In genomic region chr6:36642913-36643817, GRCh38 we compare ENCODE assay signal across 9 cellular contexts. TPM values are rescaled to one million over a fixed set of nuclear protein-coding genes. Genes with fewer than 3 reads are reported as not detected.
DNase-seq lines count a peak whose midpoint lies in the region; ATAC-seq, FAIRE-seq and TF ChIP-seq lines count a peak whose summit lies in the region.
"Had no signal": no experiment of that assay in that cellular context is flagged by ENCODE, and none has a peak within 500 bp of the region (broad histone marks: within the 10 kb centered on the region; RNA-seq: fewer than 3 reads in every experiment).

No MANE protein-coding gene starts in this region.

- no peak for TF ChIP-seq RAD21 in K562 (CRISPR knock-in tag; conservative IDR thresholded peaks at IDR 0.05 in 1 of 2, IDR thresholded peaks at IDR 0.05 in 1 of 2)

- no peak overlapping the region for H2AFZ ChIP-seq in K562 (ENCODE audit: low read depth, low read length)

- TF ChIP-seq POLR2A in K562 (conservative IDR thresholded peaks at IDR 0.05) = no peak
- TF ChIP-seq POLR2A in thyroid gland (IDR thresholded peaks at IDR 0.05) = no peak

- BruUV-seq in K562 (replicated peaks; lab: Mats Ljungman, UMichigan) = no TSS peak

- FAIRE-seq in K562 (lab: Jason Lieb, UNC) = no peak
- FAIRE-seq: TTC549 had no signal

- no peaks in the 10 kb centered on the region; the same call in 1 of the 2 replicates for H4K20me1 ChIP-seq in K562 (replicated peaks; ENCODE audit: control insufficient read depth, insufficient read depth, low read length)

- TF ChIP-seq CTCF in K562 (IDR thresholded peaks at IDR 0.05 in 2 of 3, conservative IDR thresholded peaks at IDR 0.05 in 1 of 3; ENCODE audit: insufficient read depth in 2 of 3, low read depth in 1 of 3, low read length in 3 of 3) (no peak), thyroid gland (IDR thresholded peaks at IDR 0.05) (no peak)

- H3K36me3 ChIP-seq in K562 (ENCODE audit: control insufficient read depth, insufficient read depth, low read length) = no peaks in the 10 kb centered on the region
- H3K36me3 ChIP-seq in thyroid gland = no peaks in the 10 kb centered on the region

- H3K27ac ChIP-seq in K562 (ENCODE audit: extremely low read depth, low read depth, low read length) (no peak overlapping the region), thyroid gland (peak overlapping the region in 2 of 3 donors; percentile 18 to 39)

- POLR2A ChIA-PET in K562 (lab: Yijun Ruan, JAX) = interaction anchor here (0.5 to 2.1 kb wide), 8 partner anchors 9 to 1435 kb away, joined by 3 to 8 read pairs (median 4); no protein-coding TSS in a partner anchor

- ATAC-seq in K562 (no peak), HG03521 (IDR thresholded peaks at IDR 0.05; ENCODE audit: unreplicated experiment) (no peak)

- WGBS in K562 (ENCODE audit: insufficient coverage, low coverage, missing lambda C conversion rate) = 4% methylated on average over 8 of the region's 8 CpGs
- WGBS in thyroid gland, 2 donors = 31 to 40% methylated on average over 8 of the region's 8 CpGs

- H3K79me2 ChIP-seq in K562 (ENCODE audit: control insufficient read depth, insufficient read depth, low read length) = no peaks in the 10 kb centered on the region

- H3K4me1 ChIP-seq in K562 (replicated peaks in 1 of 2; ENCODE audit: control insufficient read depth in 2 of 2, insufficient read depth in 2 of 2, low read length in 2 of 2) (peaks cover 0 to 3% of the 10 kb centered on the region in 2 experiments; a peak in 1 of 5 replicates), thyroid gland (peaks cover 6 to 15% of the 10 kb centered on the region in 2 donors)

- CTCF ChIA-PET in K562 (lab: Yijun Ruan, JAX; ENCODE audit: low intra/inter-chr PET ratio) = interaction anchor here (0.7 kb wide), 1 partner anchor 116 kb away, joined by 3 read pairs; no protein-coding TSS in a partner anchor

- H3K9ac ChIP-seq in K562 (ENCODE audit: insufficient read depth in 1 of 2, low read depth in 2 of 2, low read length in 2 of 2) = peak overlapping the region in 1 of 2 experiments; percentile 24; a peak in 1 of 4 replicates

- intact Hi-C loops in K562 (cut with micrococcal nuclease) (no loop called here), thyroid gland (cut with DNase I) (no loop called here)

- no peak overlapping the region for H3K4me2 ChIP-seq in K562 (ENCODE audit: insufficient read depth, low read length)

- no peak for TF ChIP-seq EP300 in K562 (IDR thresholded peaks at IDR 0.05; ENCODE audit: low read length)

- in situ Hi-C loops in K562 (cut with MboI) = no loop called here

- H3K9me3 ChIP-seq in K562 (replicated peaks; ENCODE audit: control insufficient read depth, insufficient read depth, low read depth, low read length) (no peaks in the 10 kb centered on the region), thyroid gland (no peaks in the 10 kb centered on the region)

- H3K27me3 ChIP-seq in K562 (ENCODE audit: control insufficient read depth in 2 of 2, insufficient read depth in 2 of 2, low read length in 2 of 2) (peaks cover 13 to 41% of the 10 kb centered on the region in 2 experiments), thyroid gland (no peaks in the 10 kb centered on the region)

- DNase-seq in HK-2 (ENCODE audit: unreplicated experiment) (peak; percentile 66), K562 (ENCODE audit: extremely low read depth in 1 of 4, low spot score in 3 of 4) (no peak), iris pigment epithelial cell (ENCODE audit: low read depth) (peak; percentile 56), thyroid gland (peak; percentile 84 to 87), OCI-M2 (lab: John Stamatoyannopoulos, UW; ENCODE audit: unreplicated experiment) (no peak), T-helper 9 cell (no peak), NCI-H1694 treated with DMSO at 0.1 percent for 48 hours (lab: John Stamatoyannopoulos, UW) (no peak)

- H3K4me3 ChIP-seq in K562 (no peak overlapping the region), thyroid gland (replicated peaks in 1 of 3) (no peak overlapping the region)

- H3K9me1 ChIP-seq in K562 (ENCODE audit: control insufficient read depth, insufficient read depth, low read length) = no peaks in the 10 kb centered on the region

TF ChIP-seq in K562, 482 proteins besides CTCF, POLR2A, EP300 and RAD21:
- peak; percentile 81 for TF ChIP-seq ZNF263 (CRISPR knock-in tag; IDR thresholded peaks at IDR 0.05; ENCODE audit: borderline replicate concordance)
- TF ChIP-seq MAX (CRISPR knock-in tag; IDR thresholded peaks at IDR 0.05) = peak; percentile 37; the same call in 1 of the 2 replicates
- no peak for TF ChIP-seq GABPB2 (CRISPR knock-in tag; conservative IDR thresholded peaks at IDR 0.05)

RNA-seq across cellular contexts. Expression of gene CDKN1A, which starts 35.3 kb away (rescaled TPM):
- total RNA-seq in K562 (2011; cell fraction: chromatin; rRNA removed; ENCODE audit: low replicate concordance) = 2.3 and 8.5 TPM in 2 replicates
- total RNA-seq in K562 (2011; cell fraction: nucleolus; rRNA removed) = 6.4 and 8.2 TPM in 2 replicates
- total RNA-seq in K562 (2011; cell fraction: nucleoplasm; rRNA removed) = 5.9 and 9.0 TPM in 2 replicates
- total RNA-seq in K562 (2014; rRNA removed) (5.1 and 5.6 TPM in 2 replicates), K562 (2014; rRNA removed; fragmentation: Illumina TruSeq; extraction: Trizol) (2.5 and 3.3 TPM in 2 replicates), K562 (2015; rRNA removed; fragmentation: Illumina TruSeq; extraction: Trizol) (2.1 TPM in 2 replicates), K562 (2021) (7.3 and 8.1 TPM in 2 replicates), thyroid gland (10 to 100 TPM; 41.0 to 64.5 (median 61.8) TPM)
- polyA plus RNA-seq in K562 (2011; rRNA removed) (7.6 and 9.2 TPM in 2 replicates), K562 (2014; fragmentation: Illumina TruSeq; extraction: Trizol) (5.8 and 7.7 TPM in 2 replicates), K562 (2014; fragmentation: Nextera tagmentation; extraction: Ambion mirVana) (under 1 TPM; 0.25 to 0.49 TPM), K562 (2014; rRNA removed) (5.9 and 7.0 TPM in 2 replicates)
- polyA plus RNA-seq in K562 (2011; cell fraction: cytosol; rRNA removed) = 10.9 and 18.9 TPM in 2 replicates
- polyA plus RNA-seq in K562 (2011; cell fraction: nucleus; rRNA removed) = 9.1 and 12.7 TPM in 2 replicates
- polyA plus RNA-seq in K562 (2012) = 8.9 and 18.7 TPM in 2 replicates
- 2.5 and 3.7 TPM in 2 replicates for polyA minus RNA-seq in K562 (2011; rRNA and poly(A)+ RNA removed)
- polyA minus RNA-seq in K562 (2011; cell fraction: cytosol; rRNA and poly(A)+ RNA removed) = 3.7 and 5.2 TPM in 2 replicates
- polyA minus RNA-seq in K562 (2011; cell fraction: nucleus; rRNA and poly(A)+ RNA removed) = 3.1 and 4.0 TPM in 2 replicates

RNA-seq across cellular contexts. Expression of gene SRSF3, which starts 49.0 kb away (rescaled TPM):
- 228 and 415 TPM in 2 replicates for total RNA-seq in K562 (2011; cell fraction: chromatin; rRNA removed; ENCODE audit: low replicate concordance)
- 155 and 159 TPM in 2 replicates for total RNA-seq in K562 (2011; cell fraction: nucleolus; rRNA removed)
- total RNA-seq in K562 (2011; cell fraction: nucleoplasm; rRNA removed) = 295 and 337 TPM in 2 replicates
- total RNA-seq in K562 (2014; rRNA removed) (251 and 341 TPM in 2 replicates), K562 (2014; rRNA removed; fragmentation: Illumina TruSeq; extraction: Trizol) (537 and 645 TPM in 2 replicates), K562 (2015; rRNA removed; fragmentation: Illumina TruSeq; extraction: Trizol) (344 and 365 TPM in 2 replicates), K562 (2021) (477 and 495 TPM in 2 replicates), thyroid gland (100 to 1,000 TPM; 120 to 287 (median 144) TPM)
- polyA plus RNA-seq in K562 (2011; rRNA removed) (333 and 518 TPM in 2 replicates), K562 (2014; fragmentation: Illumina TruSeq; extraction: Trizol) (337 and 448 TPM in 2 replicates), K562 (2014; fragmentation: Nextera tagmentation; extraction: Ambion mirVana) (1,000 to 10,000 TPM in 1 of 2 experiments, 100 to 1,000 TPM in 1; 955 to 1,200 TPM), K562 (2014; rRNA removed) (534 and 652 TPM in 2 replicates)
- polyA plus RNA-seq in K562 (2011; cell fraction: cytosol; rRNA removed) = 407 and 505 TPM in 2 replicates
- polyA plus RNA-seq in K562 (2011; cell fraction: nucleus; rRNA removed) = 332 and 369 TPM in 2 replicates
- 333 and 367 TPM in 2 replicates for polyA plus RNA-seq in K562 (2012)
- 453 and 564 TPM in 2 replicates for polyA minus RNA-seq in K562 (2011; rRNA and poly(A)+ RNA removed)
- polyA minus RNA-seq in K562 (2011; cell fraction: cytosol; rRNA and poly(A)+ RNA removed) = 130 and 151 TPM in 2 replicates
- polyA minus RNA-seq in K562 (2011; cell fraction: nucleus; rRNA and poly(A)+ RNA removed) = 191 and 286 TPM in 2 replicates

RNA-seq across cellular contexts. Expression of gene RAB44, which starts 54.5 kb away (rescaled TPM):
- total RNA-seq in K562 (2011; cell fraction: chromatin; rRNA removed; ENCODE audit: low replicate concordance) = not detected in 2 replicates
- total RNA-seq in K562 (2011; cell fraction: nucleolus; rRNA removed) = 0.17 TPM in 1 of 2 replicates, not detected in the other
- total RNA-seq in K562 (2011; cell fraction: nucleoplasm; rRNA removed) = not detected in 2 replicates
- total RNA-seq in K562 (2014; rRNA removed) = not detected in 2 replicates
- not detected in 2 replicates for total RNA-seq in K562 (2014; rRNA removed; fragmentation: Illumina TruSeq; extraction: Trizol)
- not detected in 2 replicates for total RNA-seq in K562 (2015; rRNA removed; fragmentation: Illumina TruSeq; extraction: Trizol)
- total RNA-seq in K562 (2021) = not detected in 2 replicates
- not detected in 2 replicates for polyA plus RNA-seq in K562 (2011; rRNA removed)
- not detected in 2 replicates for polyA plus RNA-seq in K562 (2011; cell fraction: cytosol; rRNA removed)
- not detected in 2 replicates for polyA plus RNA-seq in K562 (2011; cell fraction: nucleus; rRNA removed)
- 0.10 TPM in 1 of 2 replicates, not detected in the other for polyA plus RNA-seq in K562 (2012)
- not detected in 2 replicates for polyA plus RNA-seq in K562 (2014; fragmentation: Illumina TruSeq; extraction: Trizol)
- polyA plus RNA-seq in K562 (2014; fragmentation: Nextera tagmentation; extraction: Ambion mirVana) = not detected
- polyA plus RNA-seq in K562 (2014; rRNA removed) = not detected in 2 replicates
- not detected in 2 replicates for polyA minus RNA-seq in K562 (2011; rRNA and poly(A)+ RNA removed)
- not detected in 2 replicates for polyA minus RNA-seq in K562 (2011; cell fraction: cytosol; rRNA and poly(A)+ RNA removed)
- polyA minus RNA-seq in K562 (2011; cell fraction: nucleus; rRNA and poly(A)+ RNA removed) = not detected in 2 replicates
- under 1 TPM in 1 of 4 donors, not detected in 3; 0.11 TPM for total RNA-seq in thyroid gland

Comparison
In these comparisons a context has a peak if more than half of its experiments do, and no peak if none do; other contexts are left out.
1. DNase-seq: peak in HK-2 (single experiment), iris pigment epithelial cell (single experiment) and thyroid gland (2 of 2); none in K562 (0 of 4), OCI-M2 (single experiment), T-helper 9 cell (single experiment) and NCI-H1694 treated with DMSO at 0.1 percent for 48 hours (single experiment).
2. RNA of gene CDKN1A, which starts 35.3 kb away (total RNA-seq): 41.0 to 64.5 TPM in thyroid gland; 2.1 to 9.0 TPM in K562; every median in the first group is over 4 times any median in the second.